Comparison of ENCODE assay signal across 7 cellular contexts in genomic region chr14:58151264-58151700, GRCh38. TPM values are rescaled to one million over a fixed set of nuclear protein-coding genes. Genes with fewer than 3 reads are reported as not detected.
DNase-seq lines count a peak whose midpoint lies in the region; ATAC-seq and TF ChIP-seq lines count a peak whose summit lies in the region.

No MANE protein-coding gene starts in this region.

- H3K4me2 ChIP-seq in PC-9, result peak overlapping the region; percentile 100

- no peak for DNase-seq in PC-9
- peak; percentile 26 for DNase-seq in myocyte (ENCODE audit: low read depth)
- DNase-seq in cerebellar nuclear complex (lab: John Stamatoyannopoulos, UW), result no peak
- no peak for DNase-seq in putamen (ENCODE audit: low spot score)
- no peak for DNase-seq in HT-29 (ENCODE audit: low spot score)

- no peaks in the 10 kb centered on the region for H3F3A ChIP-seq in PC-9 (ENCODE audit: insufficient read depth, low read depth)

- no peak overlapping the region for H3K27ac ChIP-seq in PC-9

- intact Hi-C loops in PC-9 (cut with micrococcal nuclease; ENCODE audit: unreplicated experiment), result no loop called here

- H3K4me1 ChIP-seq in PC-9 (replicated peaks; ENCODE audit: insufficient read depth), result peaks cover 7% of the 10 kb centered on the region
- no peaks in the 10 kb centered on the region for H3K4me1 ChIP-seq in endocrine pancreas (ENCODE audit: control insufficient read depth, insufficient read depth, low read length)

- H3K9me3 ChIP-seq in PC-9 (ENCODE audit: insufficient read depth, low read depth) (no peaks in the 10 kb centered on the region; the same call in 1 of the 2 replicates), endocrine pancreas (ENCODE audit: control insufficient read depth, low read length) (no peaks in the 10 kb centered on the region)

- ATAC-seq in GM19351 (IDR thresholded peaks at IDR 0.05; ENCODE audit: unreplicated experiment), result peak; percentile 6

- TF ChIP-seq CTCF in PC-9 (conservative IDR thresholded peaks at IDR 0.05), result no peak

- H3K36me3 ChIP-seq in PC-9 (ENCODE audit: low read depth), result no peaks in the 10 kb centered on the region
- no peaks in the 10 kb centered on the region for H3K36me3 ChIP-seq in endocrine pancreas (ENCODE audit: control insufficient read depth, insufficient read depth, low read length)

- peaks cover 57% of the 10 kb centered on the region for H3K27me3 ChIP-seq in PC-9 (ENCODE audit: insufficient read depth, low read depth)
- no peaks in the 10 kb centered on the region for H3K27me3 ChIP-seq in endocrine pancreas (ENCODE audit: control insufficient read depth, insufficient read depth, low read length)

- H3K9me2 ChIP-seq in PC-9 (ENCODE audit: insufficient read depth), result no peaks in the 10 kb centered on the region

- H3K4me3 ChIP-seq in PC-9 (peak overlapping the region; percentile 85), endocrine pancreas (ENCODE audit: control insufficient read depth, insufficient read depth, low read length) (peak overlapping the region; percentile 71)

- BruUV-seq in PC-9 (replicated peaks; lab: Mats Ljungman, UMichigan), result no TSS peak

- POLR2A ChIA-PET in PC-9 (lab: Charles Lee; ENCODE audit: unreplicated experiment), result no interaction called here

- H2AFZ ChIP-seq in PC-9, result peak overlapping the region; percentile 81

- CTCF ChIA-PET in PC-9 (lab: Charles Lee), result no interaction called here

- H4K20me1 ChIP-seq in PC-9 (ENCODE audit: insufficient read depth), result no peaks in the 10 kb centered on the region

- no peaks in the 10 kb centered on the region for H3K79me2 ChIP-seq in PC-9 (ENCODE audit: low read depth)

- H3K9ac ChIP-seq in endocrine pancreas (ENCODE audit: control insufficient read depth, insufficient read depth, low read length), result peak overlapping the region; percentile 42

RNA-seq across cellular contexts. Expression of gene ARMH4, which starts 0.7 kb away (rescaled TPM):
- total RNA-seq in PC-9 (2021) (not detected in 2 replicates), myocyte (1.1 and 1.4 TPM in 2 replicates)
- 3.4 TPM for polyA plus RNA-seq in myocyte (2012)
- not detected in 2 replicates for total RNA-seq in HT-29 (2014; rRNA removed; shearing (Covaris generic))

RNA-seq across cellular contexts. Expression of gene ACTR10, which starts 48.7 kb away (rescaled TPM):
- total RNA-seq in PC-9 (2021) (30.4 and 36.3 TPM in 2 replicates), myocyte (95.1 and 100 TPM in 2 replicates)
- polyA plus RNA-seq in myocyte (2012), result 82.7 TPM
- 10.9 and 16.7 TPM in 2 replicates for total RNA-seq in HT-29 (2014; rRNA removed; shearing (Covaris generic))
